ENCODE assay signal across 13 cellular contexts in genomic region chr19:18014197-18014596, GRCh38. TPM values are rescaled to one million over a fixed set of nuclear protein-coding genes. Genes with fewer than 3 reads are reported as not detected.
DNase-seq lines count a peak whose midpoint lies in the region; ATAC-seq, FAIRE-seq and TF ChIP-seq lines count a peak whose summit lies in the region.
"Had no signal": no experiment of that assay in that cellular context is flagged by ENCODE, and none has a peak within 500 bp of the region (broad histone marks: within the 10 kb centered on the region; RNA-seq: fewer than 3 reads in every experiment).

No MANE protein-coding gene starts in this region.

- H3K27ac Mint-ChIP-seq in CD14-positive monocyte (peak overlapping the region in 6 of 7 donors; percentile 6 to 83 (median 46)), T-helper 17 cell (peak overlapping the region; percentile 97)

- TF ChIP-seq CTCF in CD14-positive monocyte (IDR thresholded peaks at IDR 0.05): no peak
- no peak for TF ChIP-seq CTCF in prostate gland (IDR thresholded peaks at IDR 0.05)

- H3K4me1 Mint-ChIP-seq in CD14-positive monocyte (peaks cover 48% of the 10 kb centered on the region), T-helper 17 cell (peaks cover 49% of the 10 kb centered on the region)

- H3K27me3 Mint-ChIP-seq in CD14-positive monocyte (ENCODE audit: low read depth in 3 of 3) (peaks cover 0 to 5% (median 0%) of the 10 kb centered on the region in 3 donors), T-helper 17 cell (no peaks in the 10 kb centered on the region)

- no peak overlapping the region for H3K4me3 Mint-ChIP-seq in CD14-positive monocyte
- peak overlapping the region; percentile 75 for H3K4me3 Mint-ChIP-seq in T-helper 17 cell

- DNase-seq in CD14-positive monocyte (ENCODE audit: low spot score): no peak
- DNase-seq in T-helper 17 cell: peak in 2 of 3 donors; percentile 36 to 51
- peak; percentile 76 for DNase-seq in central memory CD4-positive, alpha-beta T cell
- DNase-seq in prostate gland (ENCODE audit: low spot score): no peak
- DNase-seq in HuH-7.5 (ENCODE audit: low spot score): no peak
- no peak for DNase-seq in cerebellum (ENCODE audit: low spot score)
- no peak for DNase-seq in RCC 7860 (ENCODE audit: low spot score)
- DNase-seq in left colon: no peak
- DNase-seq: NCI-H1436; NK-92 treated with Interleukin-12 subunit alpha and Interleukin-12 subunit beta, amount 100 ng/mL, for 24 hours had no signal

- WGBS in prostate gland: 80% methylated on average over 6 of the region's 6 CpGs

- no peak for TF ChIP-seq POLR2A in prostate gland (IDR thresholded peaks at IDR 0.05)

- H3K36me3 Mint-ChIP-seq in CD14-positive monocyte: peaks cover 57 to 65% of the 10 kb centered on the region in 2 donors
- H3K36me3 Mint-ChIP-seq in T-helper 17 cell (ENCODE audit: low read depth): peaks cover 7% of the 10 kb centered on the region

- H3K9me3 ChIP-seq in T-helper 17 cell (ENCODE audit: control insufficient read depth, low read length, poor library complexity, severe bottlenecking): no peaks in the 10 kb centered on the region
- no peaks in the 10 kb centered on the region for H3K9me3 ChIP-seq in prostate gland
- H3K9me3 ChIP-seq: pancreas had no signal

- peaks cover 0 to 2% (median 0%) of the 10 kb centered on the region in 7 donors for H3K9me3 Mint-ChIP-seq in CD14-positive monocyte

- no peaks in the 10 kb centered on the region for H3K27me3 ChIP-seq in prostate gland (replicated peaks; ENCODE audit: insufficient read depth)
- H3K27me3 ChIP-seq: pancreas had no signal

- intact Hi-C loops in CD14-positive monocyte (cut with micrococcal nuclease) (loop anchor here in 1 of 2 donors (5.0 kb wide), 1 partner anchor 238 kb away; no protein-coding TSS in a partner anchor), prostate gland (cut with DNase I) (no loop called here), left colon (cut with DNase I, micrococcal nuclease) (loop anchor here in 1 of 2 donors (10.0 kb wide), 1 partner anchor 151 kb away; no protein-coding TSS in a partner anchor)

- H3K27ac ChIP-seq in prostate gland: peak overlapping the region; percentile 58 to 61

- H3K4me1 ChIP-seq in prostate gland (replicated peaks): no peaks in the 10 kb centered on the region
- H3K4me1 ChIP-seq: pancreas had no signal

- H3K4me3 ChIP-seq in prostate gland: no peak overlapping the region
- H3K4me3 ChIP-seq: pancreas had no signal

- peaks cover 9 to 15% of the 10 kb centered on the region in 2 donors for H3K36me3 ChIP-seq in prostate gland

- ATAC-seq in T-helper 17 cell (peak; percentile 83), left colon (no peak)

- FAIRE-seq in RCC 7860 (lab: Jason Lieb, UNC): no peak
- FAIRE-seq: pancreas had no signal

RNA-seq across cellular contexts. Expression of gene ARRDC2, which starts 6.2 kb away (rescaled TPM):
- polyA plus RNA-seq in CD14-positive monocyte: 10 to 100 TPM; 13.8 to 23.9 TPM
- total RNA-seq in T-helper 17 cell (100 to 1,000 TPM; 165 to 166 TPM), prostate gland (10 to 100 TPM; 57.1 to 75.9 TPM), cerebellum (5.6 TPM), left colon (10 to 100 TPM; 21.0 to 27.7 TPM)

RNA-seq across cellular contexts. Expression of gene KCNN1, which starts 47.3 kb away (rescaled TPM):
- polyA plus RNA-seq in CD14-positive monocyte: not detected
- total RNA-seq in T-helper 17 cell (not detected), prostate gland (1 to 10 TPM in 1 of 2 donors, under 1 TPM in 1; 0.36 to 5.6 TPM), cerebellum (10.9 TPM), left colon (under 1 TPM in 1 of 2 donors, not detected in 1; 0.14 TPM)
- total RNA-seq: epithelial cell of proximal tubule; T-helper 2 cell treated with Interferon-gamma antibody and Interleukin-4, amounts not matched to agents 100 ng/mL and 5 ng/mL, for 36 hours had no signal

Comparison
In these comparisons a context has a peak if more than half of its experiments do, and no peak if none do; other contexts are left out.
1. DNase-seq: peak in T-helper 17 cell (2 of 3) and central memory CD4-positive, alpha-beta T cell (single experiment); none in CD14-positive monocyte (single experiment), prostate gland (single experiment), HuH-7.5 (single experiment), cerebellum (single experiment), RCC 7860 (single experiment) and left colon (0 of 2).